In the genomic region with DNA sequence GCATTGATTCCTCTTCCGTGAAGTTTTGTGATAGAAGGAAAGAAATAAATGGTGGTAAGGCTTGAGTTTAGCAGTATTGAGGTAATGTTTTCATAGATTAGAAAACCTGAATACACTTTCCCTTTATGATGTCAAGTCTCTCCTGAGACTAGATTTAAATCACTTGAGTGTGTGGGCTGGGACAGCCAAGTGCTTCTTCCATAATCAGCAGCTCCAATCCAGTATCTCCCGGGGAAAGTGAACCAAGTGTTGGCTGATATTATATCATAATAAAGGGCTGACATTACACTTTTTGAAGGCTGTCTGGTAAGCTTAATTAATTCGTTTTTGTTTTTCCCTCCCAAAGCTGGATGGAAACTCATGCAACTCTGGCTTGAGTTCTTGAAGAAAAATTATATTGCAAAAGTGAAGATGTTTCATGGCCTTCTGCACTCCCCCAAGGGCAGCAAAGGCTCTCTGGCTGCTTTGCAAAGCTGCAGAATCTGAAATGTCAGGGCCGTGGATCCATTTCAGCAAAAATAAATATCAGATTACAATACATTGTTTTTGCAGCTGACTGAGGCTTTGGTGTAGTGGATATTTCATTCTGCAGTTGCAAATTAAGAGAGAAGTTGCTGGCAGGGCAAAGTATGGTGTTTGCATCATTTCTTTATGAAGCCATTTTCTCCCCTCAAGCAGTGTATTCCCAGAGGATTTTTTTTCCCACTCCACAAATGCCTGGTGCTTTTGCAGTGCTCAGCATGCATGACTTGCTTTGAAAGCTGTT, we compare ENCODE assay signal across 16 cellular contexts.
DNase-seq lines count a peak whose midpoint lies in the region; ATAC-seq and TF ChIP-seq lines count a peak whose summit lies in the region.
"Had no signal": no experiment of that assay in that cellular context is flagged by ENCODE, and none has a peak within 500 bp of the region (broad histone marks: within the 10 kb centered on the region; RNA-seq: fewer than 3 reads in every experiment).

No MANE protein-coding gene starts in this region.

- H3K9ac ChIP-seq in smooth muscle cell (ENCODE audit: low read depth) = no peak overlapping the region
- H3K9ac ChIP-seq: neural progenitor cell had no signal

- H3K4me1 ChIP-seq in aorta (ENCODE audit: control insufficient read depth in 1 of 2, insufficient read depth in 2 of 2, low read length in 2 of 2) (peaks cover 0 to 3% of the 10 kb centered on the region in 2 donors), smooth muscle cell (ENCODE audit: low read depth) (no peaks in the 10 kb centered on the region)
- H3K4me1 ChIP-seq: breast epithelium, lower lobe of right lung had no signal

- no peak overlapping the region for H3K4me2 ChIP-seq in smooth muscle cell
- H3K4me2 ChIP-seq: neural progenitor cell had no signal

- no peaks in the 10 kb centered on the region for H3K9me3 ChIP-seq in aorta (ENCODE audit: control insufficient read depth, low read length)
- H3K9me3 ChIP-seq in smooth muscle cell (replicated peaks; ENCODE audit: low read depth) = no peaks in the 10 kb centered on the region
- H3K9me3 ChIP-seq: breast epithelium, lower lobe of right lung had no signal

- H3K4me3 ChIP-seq in aorta (ENCODE audit: low read length in 2 of 2) (no peak overlapping the region), smooth muscle cell (no peak overlapping the region)
- H3K4me3 ChIP-seq: breast epithelium, lower lobe of right lung, neural progenitor cell had no signal

- no peaks in the 10 kb centered on the region for H4K20me1 ChIP-seq in smooth muscle cell (ENCODE audit: low read depth)

- no peak overlapping the region for H2AFZ ChIP-seq in smooth muscle cell (ENCODE audit: low read depth)
- H2AFZ ChIP-seq: neural progenitor cell had no signal

- H3K27ac ChIP-seq in aorta (ENCODE audit: low read depth in 1 of 2, low read length in 2 of 2) (no peak overlapping the region), smooth muscle cell (ENCODE audit: low read depth) (no peak overlapping the region)
- H3K27ac ChIP-seq: breast epithelium, lower lobe of right lung, neural progenitor cell, RWPE1 had no signal

- intact Hi-C loops in aorta (cut with DNase I) = no loop called here

- DNase-seq in NCI-H748 (lab: John Stamatoyannopoulos, UW; ENCODE audit: unreplicated experiment) (peak; percentile 20), NCI-H748 treated with DMSO at 0.1 percent for 48 hours (lab: John Stamatoyannopoulos, UW) (no peak), fibroblast of peridontal ligament (ENCODE audit: extremely low read depth) (peak; percentile 96), aorta (no peak), smooth muscle cell (lab: John Stamatoyannopoulos, UW; ENCODE audit: unreplicated experiment) (no peak), HuH-7.5 (ENCODE audit: low spot score) (no peak)
- DNase-seq: ACHN; activated CD8-positive, alpha-beta T cell treated with anti-CD3 and anti-CD28 coated beads, Interleukin-2, amount 10 ng/mL, durations not matched to agents 7 days and 5 days; activated effector memory CD4-positive, alpha-beta T cell treated with Interleukin-2 at 50 U/mL for 16 hours; COR-L47; lower lobe of right lung had no signal

- no peaks in the 10 kb centered on the region for H3F3A ChIP-seq in smooth muscle cell (ENCODE audit: low read depth)

- TF ChIP-seq CTCF in smooth muscle cell (IDR thresholded peaks at IDR 0.05; ENCODE audit: borderline replicate concordance, insufficient read depth, poor library complexity, severe bottlenecking) = no peak

- no peaks in the 10 kb centered on the region for H3K27me3 ChIP-seq in aorta (ENCODE audit: control insufficient read depth in 1 of 2, insufficient read depth in 2 of 2, low read length in 1 of 2)
- H3K27me3 ChIP-seq in smooth muscle cell (ENCODE audit: low read depth) = no peaks in the 10 kb centered on the region
- H3K27me3 ChIP-seq: breast epithelium, neural progenitor cell had no signal

- no peaks in the 10 kb centered on the region for H3K79me2 ChIP-seq in smooth muscle cell (ENCODE audit: low read depth)

- 24 to 38% methylated on average over 4 of the region's 4 CpGs for WGBS in aorta, 2 donors
- 81% methylated on average over 4 of the region's 4 CpGs for WGBS in smooth muscle cell (ENCODE audit: low lambda C conversion rate)

- H3K36me3 ChIP-seq in aorta (ENCODE audit: control insufficient read depth in 1 of 2, insufficient read depth in 2 of 2, low read length in 1 of 2) = no peaks in the 10 kb centered on the region
- no peaks in the 10 kb centered on the region for H3K36me3 ChIP-seq in smooth muscle cell (ENCODE audit: low read depth)
- H3K36me3 ChIP-seq: breast epithelium, lower lobe of right lung, neural progenitor cell had no signal

- ATAC-seq in aorta (ENCODE audit: low FRiP score) = peak; percentile 68
- ATAC-seq in GM21367 (IDR thresholded peaks at IDR 0.05; ENCODE audit: unreplicated experiment) = no peak
- ATAC-seq: activated CD8-positive, alpha-beta T cell treated with anti-CD3 and anti-CD28 coated beads, Interleukin-2, amount 10 ng/mL, durations not matched to agents 7 days and 5 days; lower lobe of right lung had no signal

TF ChIP-seq in PFSK-1, 5 proteins besides CTCF, POLR2A, EP300 and RAD21:
- TF ChIP-seq TAF1 (IDR thresholded peaks at IDR 0.05; ENCODE audit: borderline replicate concordance, insufficient read depth, low read length) (no peak), SIN3A (IDR thresholded peaks at IDR 0.05; ENCODE audit: borderline replicate concordance, insufficient read depth, low read length) (peak; percentile 14; the same call in 1 of the 2 replicates), POLR2AphosphoS5 (IDR thresholded peaks at IDR 0.05; ENCODE audit: low read depth, low read length) (no peak)

Comparison
In these comparisons a context has a peak if more than half of its experiments do, and no peak if none do; other contexts are left out.
1. DNase-seq: peak in NCI-H748 (single experiment) and fibroblast of peridontal ligament (single experiment); none in NCI-H748 treated with DMSO at 0.1 percent for 48 hours (single experiment), aorta (0 of 2), smooth muscle cell (single experiment) and HuH-7.5 (single experiment).